Comparison of ENCODE assay signal across 8 cellular contexts in the genomic region with DNA sequence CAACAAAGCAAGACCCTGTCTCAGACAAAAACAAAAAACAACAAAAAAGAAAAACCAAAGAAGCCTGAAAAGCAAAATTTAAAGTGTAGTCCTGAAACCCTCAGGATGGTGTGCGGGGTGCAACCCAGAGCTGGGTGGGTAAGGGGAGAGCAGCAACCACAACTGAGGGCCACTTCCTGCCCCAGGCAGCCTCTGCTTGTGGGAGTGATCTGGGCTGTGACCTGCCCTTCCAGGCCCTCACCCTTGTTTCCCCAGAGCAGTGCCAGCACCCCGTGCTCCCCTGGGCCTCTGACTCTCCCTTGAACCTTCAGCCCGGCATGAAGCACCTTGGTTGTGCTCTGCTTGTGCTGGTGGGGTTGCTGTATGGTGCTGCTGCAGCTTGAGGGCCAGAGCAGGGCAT. TPM values are rescaled to one million over a fixed set of nuclear protein-coding genes. Genes with fewer than 3 reads are reported as not detected.
DNase-seq lines count a peak whose midpoint lies in the region; ATAC-seq, FAIRE-seq and TF ChIP-seq lines count a peak whose summit lies in the region.
"Not testable (repeated sequence)": the region's sequence is repeated elsewhere in the genome, so short reads cannot be mapped to it uniquely, and the experiment has no call there.

No MANE protein-coding gene starts in this region.

- peak; percentile 41 for ATAC-seq in HG03460 (IDR thresholded peaks at IDR 0.05; ENCODE audit: unreplicated experiment)
- peak; percentile 77 for ATAC-seq in effector memory CD8-positive, alpha-beta T cell (replicated peaks)

- H3K27ac ChIP-seq in BLaER1, result peak overlapping the region; percentile 23; the same call in 1 of the 2 replicates
- not testable (repeated sequence) for H3K27ac ChIP-seq in SK-N-SH (ENCODE audit: low read depth in 2 of 2, low read length in 1 of 2); neural progenitor cell

- H3F3A ChIP-seq in SK-N-SH (replicated peaks; ENCODE audit: insufficient read depth), result not testable (repeated sequence)
- peaks cover 14% of the 10 kb centered on the region for H3F3A ChIP-seq in neural progenitor cell (ENCODE audit: low read depth)

- FAIRE-seq in GM18507 (lab: Jason Lieb, UNC), result peak; percentile 83

- H3K9me3 ChIP-seq in BLaER1; SK-N-SH; neural progenitor cell (ENCODE audit: low read depth): not testable (repeated sequence)

- H3K4me2 ChIP-seq in BLaER1, result peak overlapping the region; percentile 69
- peak overlapping the region; percentile 74; the same call in 1 of the 2 replicates for H3K4me2 ChIP-seq in SK-N-SH
- not testable (repeated sequence) for H3K4me2 ChIP-seq in neural progenitor cell

- H3K4me3 ChIP-seq in BLaER1; SK-N-SH (ENCODE audit: low read depth in 2 of 2, low read length in 1 of 2); neural progenitor cell: not testable (repeated sequence)

- POLR2A ChIA-PET in SK-N-SH (lab: Yijun Ruan, JAX), result not testable (repeated sequence)
- POLR2A ChIA-PET in activated CD4-positive, alpha-beta memory T cell treated with anti-CD3 and anti-CD28 coated beads for 36 hours (lab: Charles Lee), result interaction anchor here (1.3 to 1.8 kb wide), 3 partner anchors 10 to 147 kb away, joined by 3 to 4 read pairs (median 4); a partner anchor contains a TSS

- H3K9ac ChIP-seq in BLaER1, result peak overlapping the region; percentile 11; the same call in 1 of the 2 replicates
- not testable (repeated sequence) for H3K9ac ChIP-seq in SK-N-SH, neural progenitor cell

- CTCF ChIA-PET in SK-N-SH (lab: Yijun Ruan, JAX), result interaction anchor here (2.2 kb wide), 1 partner anchor 9 kb away, joined by 10 read pairs; no protein-coding TSS in a partner anchor
- CTCF ChIA-PET in activated CD4-positive, alpha-beta memory T cell treated with anti-CD3 and anti-CD28 coated beads for 36 hours (lab: Charles Lee), result interaction anchor here (1.2 to 1.8 kb wide), 3 partner anchors 14 to 53 kb away, joined by 4 to 11 read pairs (median 5); a partner anchor contains a TSS
- CTCF ChIA-PET in activated naive CD4-positive, alpha-beta T cell treated with anti-CD3 and anti-CD28 coated beads, Interleukin-2, amount 10 ng/mL, durations not matched to agents 7 days and 5 days (lab: Charles Lee), result interaction anchor here (0.7 to 3.9 kb wide), 4 partner anchors 17 to 215 kb away, joined by 3 to 12 read pairs (median 3); a partner anchor contains a TSS

- H4K20me1 ChIP-seq in BLaER1 (peaks cover 100% of the 10 kb centered on the region), SK-N-SH (ENCODE audit: insufficient read depth) (peaks cover 77% of the 10 kb centered on the region), neural progenitor cell (ENCODE audit: low read depth) (peaks cover 96% of the 10 kb centered on the region)

- not testable (repeated sequence) for H3K36me3 Mint-ChIP-seq in activated CD4-positive, alpha-beta memory T cell treated with anti-CD3 and anti-CD28 coated beads for 36 hours; activated naive CD4-positive, alpha-beta T cell treated with anti-CD3 and anti-CD28 coated beads, Interleukin-2, amount 10 ng/mL, durations not matched to agents 7 days and 5 days; neural progenitor cell
- H3K36me3 Mint-ChIP-seq in effector memory CD8-positive, alpha-beta T cell (ENCODE audit: insufficient read depth), result peaks cover 10% of the 10 kb centered on the region

- H3K9me2 ChIP-seq in SK-N-SH, result not testable (repeated sequence)

- H3K9me3 Mint-ChIP-seq in activated CD4-positive, alpha-beta memory T cell treated with anti-CD3 and anti-CD28 coated beads for 36 hours; activated naive CD4-positive, alpha-beta T cell treated with anti-CD3 and anti-CD28 coated beads, Interleukin-2, amount 10 ng/mL, durations not matched to agents 7 days and 5 days; effector memory CD8-positive, alpha-beta T cell; neural progenitor cell: not testable (repeated sequence)

- H3K36me3 ChIP-seq in BLaER1, result peaks cover 25% of the 10 kb centered on the region
- H3K36me3 ChIP-seq in SK-N-SH (replicated peaks in 1 of 2; ENCODE audit: control insufficient read depth in 1 of 2, insufficient read depth in 2 of 2, low read length in 1 of 2); neural progenitor cell: not testable (repeated sequence)

- peak overlapping the region; percentile 10 for H3K4me3 Mint-ChIP-seq in activated CD4-positive, alpha-beta memory T cell treated with anti-CD3 and anti-CD28 coated beads for 36 hours
- H3K4me3 Mint-ChIP-seq in activated naive CD4-positive, alpha-beta T cell treated with anti-CD3 and anti-CD28 coated beads, Interleukin-2, amount 10 ng/mL, durations not matched to agents 7 days and 5 days, result peak overlapping the region; percentile 62
- H3K4me3 Mint-ChIP-seq in effector memory CD8-positive, alpha-beta T cell, result peak overlapping the region; percentile 74 to 75
- peak overlapping the region; percentile 67 for H3K4me3 Mint-ChIP-seq in neural progenitor cell

- not testable (repeated sequence) for H3K27me3 ChIP-seq in BLaER1; SK-N-SH (ENCODE audit: insufficient read depth); neural progenitor cell

- WGBS in SK-N-SH (ENCODE audit: low lambda C conversion rate), result 100% methylated on average over 2 of the region's 3 CpGs

- DNase-seq in GM18507 (ENCODE audit: extremely low spot score, insufficient read length, low read depth); SK-N-SH; effector memory CD8-positive, alpha-beta T cell; neural progenitor cell (ENCODE audit: low spot score): not testable (repeated sequence)
- peak; percentile 53 for DNase-seq in activated CD4-positive, alpha-beta memory T cell treated with anti-CD3 and anti-CD28 coated beads for 36 hours
- peak; percentile 76 for DNase-seq in activated naive CD4-positive, alpha-beta T cell treated with anti-CD3 and anti-CD28 coated beads, Interleukin-2, amount 10 ng/mL, durations not matched to agents 7 days and 5 days

- peaks cover 88% of the 10 kb centered on the region for H3K4me1 ChIP-seq in BLaER1
- peaks cover 22 to 23% of the 10 kb centered on the region in 2 experiments; a peak in 3 of 4 replicates for H3K4me1 ChIP-seq in SK-N-SH (ENCODE audit: control insufficient read depth in 1 of 2, insufficient read depth in 2 of 2, low read depth in 1 of 2, low read length in 1 of 2)
- peaks cover 40% of the 10 kb centered on the region for H3K4me1 ChIP-seq in neural progenitor cell

- H3K27me3 Mint-ChIP-seq in activated CD4-positive, alpha-beta memory T cell treated with anti-CD3 and anti-CD28 coated beads for 36 hours; activated naive CD4-positive, alpha-beta T cell treated with anti-CD3 and anti-CD28 coated beads, Interleukin-2, amount 10 ng/mL, durations not matched to agents 7 days and 5 days; effector memory CD8-positive, alpha-beta T cell; neural progenitor cell (ENCODE audit: insufficient read depth, low read depth): not testable (repeated sequence)

- not testable (repeated sequence) for TF ChIP-seq CTCF in SK-N-SH (IDR thresholded peaks at IDR 0.05); neural progenitor cell (IDR thresholded peaks at IDR 0.05)

- TF ChIP-seq RAD21 in SK-N-SH (IDR thresholded peaks at IDR 0.05; ENCODE audit: low read length), result not testable (repeated sequence)

- H3K79me2 ChIP-seq in SK-N-SH (ENCODE audit: insufficient read depth), result peaks cover 79% of the 10 kb centered on the region
- H3K79me2 ChIP-seq in neural progenitor cell (ENCODE audit: low read depth), result peaks cover 95% of the 10 kb centered on the region

- H3K4me1 Mint-ChIP-seq in activated CD4-positive, alpha-beta memory T cell treated with anti-CD3 and anti-CD28 coated beads for 36 hours (ENCODE audit: low read depth), result peaks cover 74% of the 10 kb centered on the region
- H3K4me1 Mint-ChIP-seq in activated naive CD4-positive, alpha-beta T cell treated with anti-CD3 and anti-CD28 coated beads, Interleukin-2, amount 10 ng/mL, durations not matched to agents 7 days and 5 days, result peaks cover 81% of the 10 kb centered on the region
- peaks cover 67 to 74% of the 10 kb centered on the region in 2 donors for H3K4me1 Mint-ChIP-seq in effector memory CD8-positive, alpha-beta T cell (ENCODE audit: low read depth in 2 of 2)
- peaks cover 67% of the 10 kb centered on the region for H3K4me1 Mint-ChIP-seq in neural progenitor cell

- peak overlapping the region; percentile 58 for H3K27ac Mint-ChIP-seq in activated CD4-positive, alpha-beta memory T cell treated with anti-CD3 and anti-CD28 coated beads for 36 hours
- peak overlapping the region; percentile 90 for H3K27ac Mint-ChIP-seq in activated naive CD4-positive, alpha-beta T cell treated with anti-CD3 and anti-CD28 coated beads, Interleukin-2, amount 10 ng/mL, durations not matched to agents 7 days and 5 days
- peak overlapping the region; percentile 88 to 92 for H3K27ac Mint-ChIP-seq in effector memory CD8-positive, alpha-beta T cell
- not testable (repeated sequence) for H3K27ac Mint-ChIP-seq in neural progenitor cell

- intact Hi-C loops in activated CD4-positive, alpha-beta memory T cell treated with anti-CD3 and anti-CD28 coated beads for 36 hours (cut with micrococcal nuclease), result not testable (repeated sequence)

- not testable (repeated sequence) for TF ChIP-seq EP300 in SK-N-SH (IDR thresholded peaks at IDR 0.05; ENCODE audit: borderline replicate concordance in 1 of 2, low read depth in 1 of 2, low read length in 1 of 2)

- not testable (repeated sequence) for H2AFZ ChIP-seq in SK-N-SH (ENCODE audit: low read depth); neural progenitor cell (replicated peaks)

RNA-seq across cellular contexts. Expression of a gene that starts 13.2 kb away (rescaled TPM):
- 4.7 and 5.5 TPM in 2 replicates for polyA plus RNA-seq in SK-N-SH (2012; rRNA removed)
- polyA plus RNA-seq in SK-N-SH (2012; cell fraction: cytosol; rRNA removed), result 3.5 and 5.2 TPM in 2 replicates
- polyA plus RNA-seq in SK-N-SH (2012; cell fraction: nucleus; rRNA removed), result 20.7 and 22.9 TPM in 2 replicates
- total RNA-seq in activated CD4-positive, alpha-beta memory T cell treated with anti-CD3 and anti-CD28 coated beads for 36 hours, result 10 to 100 TPM; 18.8 to 19.5 TPM
- 5.8 and 13.7 TPM in 2 replicates for total RNA-seq in neural progenitor cell (ENCODE audit: low replicate concordance)

RNA-seq across cellular contexts. Expression of a gene that starts 16.8 kb away (rescaled TPM):
- 34.2 and 43.2 TPM in 2 replicates for polyA plus RNA-seq in SK-N-SH (2012; rRNA removed)
- polyA plus RNA-seq in SK-N-SH (2012; cell fraction: cytosol; rRNA removed), result 24.9 and 34.3 TPM in 2 replicates
- 20.4 and 24.0 TPM in 2 replicates for polyA plus RNA-seq in SK-N-SH (2012; cell fraction: nucleus; rRNA removed)
- total RNA-seq in activated CD4-positive, alpha-beta memory T cell treated with anti-CD3 and anti-CD28 coated beads for 36 hours, result 1 to 10 TPM; 8.2 to 8.7 TPM
- total RNA-seq in neural progenitor cell (ENCODE audit: low replicate concordance), result 11.9 and 17.5 TPM in 2 replicates

RNA-seq across cellular contexts. Expression of a gene that starts 48.4 kb away (rescaled TPM):
- polyA plus RNA-seq in SK-N-SH (2012; rRNA removed), result 54.2 and 73.8 TPM in 2 replicates
- 36.1 and 49.7 TPM in 2 replicates for polyA plus RNA-seq in SK-N-SH (2012; cell fraction: cytosol; rRNA removed)
- 81.3 and 112 TPM in 2 replicates for polyA plus RNA-seq in SK-N-SH (2012; cell fraction: nucleus; rRNA removed)
- 10 to 100 TPM; 37.3 to 38.7 TPM for total RNA-seq in activated CD4-positive, alpha-beta memory T cell treated with anti-CD3 and anti-CD28 coated beads for 36 hours
- total RNA-seq in neural progenitor cell (ENCODE audit: low replicate concordance), result 18.0 and 38.4 TPM in 2 replicates

Comparison
In these comparisons a context has a peak if more than half of its experiments do, and no peak if none do; other contexts are left out.
1. H3K4me3 Mint-ChIP-seq: peak in every context shown above with its lines; median percentile 74 in effector memory CD8-positive, alpha-beta T cell; 67 in neural progenitor cell; 62 in activated naive CD4-positive, alpha-beta T cell treated with anti-CD3 and anti-CD28 coated beads, Interleukin-2, amount 10 ng/mL, durations not matched to agents 7 days and 5 days; 10 in activated CD4-positive, alpha-beta memory T cell treated with anti-CD3 and anti-CD28 coated beads for 36 hours.